Comparison of ENCODE assay signal across 8 cellular contexts in the genomic region with DNA sequence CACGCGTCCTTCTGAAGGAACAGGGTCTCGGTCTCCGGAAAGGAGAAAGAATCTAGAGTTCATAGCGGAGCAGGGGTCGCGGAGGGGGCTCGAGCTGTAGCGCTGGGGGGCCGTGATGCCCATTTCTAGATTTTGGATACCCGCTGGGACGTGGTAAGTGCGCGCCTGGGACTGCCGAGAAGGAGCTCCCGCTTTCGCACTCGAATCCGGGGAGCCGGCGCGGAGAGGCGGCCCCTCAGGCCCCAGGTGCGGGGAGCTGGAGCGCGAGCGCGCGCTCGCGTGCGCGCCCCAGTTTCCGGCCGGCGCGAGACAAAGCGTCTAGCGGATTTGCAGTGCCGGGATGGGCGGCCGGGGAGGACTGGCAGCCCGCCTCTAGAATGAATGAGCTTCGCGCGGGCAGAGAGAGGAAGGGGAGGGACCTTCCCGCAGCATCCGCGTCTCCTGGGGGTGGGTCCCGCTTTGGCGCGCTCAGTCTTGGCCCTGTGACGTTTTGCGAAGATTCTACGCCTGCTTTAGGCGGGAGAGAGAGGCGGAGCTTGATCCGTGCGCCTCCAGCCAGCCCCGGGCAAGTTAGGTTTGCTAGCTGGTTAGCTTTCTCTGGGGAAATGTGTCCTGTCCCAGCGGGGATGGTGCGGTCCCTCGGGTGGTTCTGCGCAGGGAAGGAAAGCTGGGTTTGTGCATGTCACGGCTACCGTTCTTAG. TPM values are rescaled to one million over a fixed set of nuclear protein-coding genes. Genes with fewer than 3 reads are reported as not detected.
DNase-seq lines count a peak whose midpoint lies in the region; ATAC-seq and TF ChIP-seq lines count a peak whose summit lies in the region.

No MANE protein-coding gene starts in this region.

- H3K4me1 ChIP-seq in SK-N-SH (ENCODE audit: control insufficient read depth in 1 of 2, insufficient read depth in 2 of 2, low read depth in 1 of 2, low read length in 1 of 2) (peaks cover 4% of the 10 kb centered on the region in 2 experiments; a peak in 3 of 4 replicates), thymus (ENCODE audit: control insufficient read depth, insufficient read depth, low read length) (no peaks in the 10 kb centered on the region)

- peaks cover 61% of the 10 kb centered on the region for H3K79me2 ChIP-seq in SK-N-SH (ENCODE audit: insufficient read depth)

- peak overlapping the region; percentile 78 for H3K4me3 ChIP-seq in GM08714 (ENCODE audit: low read length)
- peak overlapping the region; percentile 80 to 83 for H3K4me3 ChIP-seq in SK-N-SH (ENCODE audit: low read depth in 2 of 2, low read length in 1 of 2)
- peak overlapping the region; percentile 64 for H3K4me3 ChIP-seq in thymus (ENCODE audit: low read length)

- H3K27me3 ChIP-seq in SK-N-SH (ENCODE audit: insufficient read depth), result no peaks in the 10 kb centered on the region
- no peaks in the 10 kb centered on the region for H3K27me3 ChIP-seq in thymus (ENCODE audit: control insufficient read depth, insufficient read depth)

- DNase-seq in NCI-H1048 (lab: John Stamatoyannopoulos, UW), result peak; percentile 88
- DNase-seq in SK-N-SH, result peak; percentile 86
- DNase-seq in activated naive CD4-positive, alpha-beta T cell treated with anti-CD3 and anti-CD28 coated beads, Interleukin-2, amount 50 U/mL, for 72 hours (ENCODE audit: low spot score in 2 of 2), result peak; percentile 93 to 95
- DNase-seq in glutamatergic neuron, result peak; percentile 92
- peak; percentile 93 for DNase-seq in osteocyte (ENCODE audit: extremely low spot score, unreplicated experiment)

- H3K27ac ChIP-seq in SK-N-SH (ENCODE audit: low read depth in 2 of 2, low read length in 1 of 2) (peak overlapping the region; percentile 90 to 94), thymus (ENCODE audit: low read depth) (peak overlapping the region; percentile 92)

- H3K9me2 ChIP-seq in SK-N-SH, result no peaks in the 10 kb centered on the region

- peaks cover 31 to 33% of the 10 kb centered on the region in 2 donors for H3K36me3 Mint-ChIP-seq in activated naive CD4-positive, alpha-beta T cell treated with anti-CD3 and anti-CD28 coated beads, Interleukin-2, amount 50 U/mL, for 72 hours
- H3K36me3 Mint-ChIP-seq in glutamatergic neuron (ENCODE audit: unreplicated experiment) (no peaks in the 10 kb centered on the region), osteocyte (ENCODE audit: unreplicated experiment) (no peaks in the 10 kb centered on the region)

- no peak for TF ChIP-seq CTCF in SK-N-SH (IDR thresholded peaks at IDR 0.05)
- TF ChIP-seq CTCF in glutamatergic neuron (IDR thresholded peaks at IDR 0.05; ENCODE audit: partially characterized antibody, unreplicated experiment), result no peak
- TF ChIP-seq CTCF in osteocyte (IDR thresholded peaks at IDR 0.05), result no peak

- CTCF ChIA-PET in SK-N-SH (lab: Yijun Ruan, JAX), result interaction anchor here (0.7 to 8.8 kb wide), 12 partner anchors 8 to 715 kb away, joined by 3 to 172 read pairs (median 4); a partner anchor contains a TSS

- peaks cover 34% of the 10 kb centered on the region; the same call in 1 of the 2 replicates for H4K20me1 ChIP-seq in SK-N-SH (ENCODE audit: insufficient read depth)

- H3F3A ChIP-seq in SK-N-SH (replicated peaks; ENCODE audit: insufficient read depth), result peaks cover 19% of the 10 kb centered on the region

- peak; percentile 62 for ATAC-seq in HG02588 (IDR thresholded peaks at IDR 0.05; ENCODE audit: unreplicated experiment)
- ATAC-seq in activated naive CD4-positive, alpha-beta T cell treated with anti-CD3 and anti-CD28 coated beads, Interleukin-2, amount 50 U/mL, for 72 hours, result peak; percentile 78 to 80

- peaks cover 10% of the 10 kb centered on the region for H3K4me1 Mint-ChIP-seq in glutamatergic neuron (ENCODE audit: low read depth, unreplicated experiment)
- peaks cover 35% of the 10 kb centered on the region for H3K4me1 Mint-ChIP-seq in osteocyte (ENCODE audit: unreplicated experiment)

- peak overlapping the region; percentile 85 for H2AFZ ChIP-seq in SK-N-SH (ENCODE audit: low read depth)

- WGBS in SK-N-SH (ENCODE audit: low lambda C conversion rate), result 0% methylated on average over 4 of the region's 66 CpGs
- under 1% methylated on average over 66 of the region's 66 CpGs for WGBS in thymus

- no peaks in the 10 kb centered on the region for H3K9me3 Mint-ChIP-seq in activated naive CD4-positive, alpha-beta T cell treated with anti-CD3 and anti-CD28 coated beads, Interleukin-2, amount 50 U/mL, for 72 hours
- H3K9me3 Mint-ChIP-seq in glutamatergic neuron (ENCODE audit: unreplicated experiment) (peaks cover 12% of the 10 kb centered on the region), osteocyte (ENCODE audit: unreplicated experiment) (no peaks in the 10 kb centered on the region)

- H3K4me2 ChIP-seq in SK-N-SH, result peak overlapping the region; percentile 83

- H3K9me3 ChIP-seq in SK-N-SH (no peaks in the 10 kb centered on the region), thymus (ENCODE audit: control insufficient read depth) (no peaks in the 10 kb centered on the region)

- no peaks in the 10 kb centered on the region for H3K36me3 ChIP-seq in SK-N-SH (replicated peaks in 1 of 2; ENCODE audit: control insufficient read depth in 1 of 2, insufficient read depth in 2 of 2, low read length in 1 of 2)
- peaks cover 3% of the 10 kb centered on the region for H3K36me3 ChIP-seq in thymus (ENCODE audit: control insufficient read depth, insufficient read depth)

- TF ChIP-seq RAD21 in SK-N-SH (IDR thresholded peaks at IDR 0.05; ENCODE audit: low read length), result no peak

- POLR2A ChIA-PET in SK-N-SH (lab: Yijun Ruan, JAX), result interaction anchor here (0.5 to 2.4 kb wide), 8 partner anchors 9 to 1178 kb away, joined by 3 to 34 read pairs (median 4); a partner anchor contains a TSS

- TF ChIP-seq EP300 in SK-N-SH (IDR thresholded peaks at IDR 0.05; ENCODE audit: borderline replicate concordance in 1 of 2, low read depth in 1 of 2, low read length in 1 of 2), result no peak

- peak overlapping the region; percentile 97 to 99 for H3K27ac Mint-ChIP-seq in activated naive CD4-positive, alpha-beta T cell treated with anti-CD3 and anti-CD28 coated beads, Interleukin-2, amount 50 U/mL, for 72 hours
- H3K27ac Mint-ChIP-seq in glutamatergic neuron (ENCODE audit: unreplicated experiment) (peak overlapping the region; percentile 96), osteocyte (ENCODE audit: unreplicated experiment) (peak overlapping the region; percentile 92)

- H3K4me3 Mint-ChIP-seq in glutamatergic neuron (ENCODE audit: unreplicated experiment), result peak overlapping the region; percentile 93
- H3K4me3 Mint-ChIP-seq in osteocyte (ENCODE audit: unreplicated experiment), result peak overlapping the region; percentile 97

- peak overlapping the region; percentile 95 for H3K9ac ChIP-seq in SK-N-SH

- H3K27me3 Mint-ChIP-seq in glutamatergic neuron (ENCODE audit: unreplicated experiment) (peaks cover 13% of the 10 kb centered on the region), osteocyte (ENCODE audit: unreplicated experiment) (no peaks in the 10 kb centered on the region)

TF ChIP-seq in SK-N-SH, 30 proteins besides CTCF, POLR2A, EP300 and RAD21 (continues in another document):
- peak; percentile 78 for TF ChIP-seq MXI1 (IDR thresholded peaks at IDR 0.05; ENCODE audit: low read depth, low read length)
- TF ChIP-seq, protein P1, sequence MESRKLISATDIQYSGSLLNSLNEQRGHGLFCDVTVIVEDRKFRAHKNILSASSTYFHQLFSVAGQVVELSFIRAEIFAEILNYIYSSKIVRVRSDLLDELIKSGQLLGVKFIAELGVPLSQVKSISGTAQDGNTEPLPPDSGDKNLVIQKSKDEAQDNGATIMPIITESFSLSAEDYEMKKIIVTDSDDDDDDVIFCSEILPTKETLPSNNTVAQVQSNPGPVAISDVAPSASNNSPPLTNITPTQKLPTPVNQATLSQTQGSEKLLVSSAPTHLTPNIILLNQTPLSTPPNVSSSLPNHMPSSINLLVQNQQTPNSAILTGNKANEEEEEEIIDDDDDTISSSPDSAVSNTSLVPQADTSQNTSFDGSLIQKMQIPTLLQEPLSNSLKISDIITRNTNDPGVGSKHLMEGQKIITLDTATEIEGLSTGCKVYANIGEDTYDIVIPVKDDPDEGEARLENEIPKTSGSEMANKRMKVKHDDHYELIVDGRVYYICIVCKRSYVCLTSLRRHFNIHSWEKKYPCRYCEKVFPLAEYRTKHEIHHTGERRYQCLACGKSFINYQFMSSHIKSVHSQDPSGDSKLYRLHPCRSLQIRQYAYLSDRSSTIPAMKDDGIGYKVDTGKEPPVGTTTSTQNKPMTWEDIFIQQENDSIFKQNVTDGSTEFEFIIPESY (IDR thresholded peaks at IDR 0.05; ENCODE audit: borderline replicate concordance, low read depth), result no peak
- no peak for TF ChIP-seq FOXJ3 (CRISPR knock-in tag; IDR thresholded peaks at IDR 0.05)
- TF ChIP-seq EZH2phosphoT487 (IDR thresholded peaks at IDR 0.05; ENCODE audit: borderline replicate concordance, low read depth), result no peak
- TF ChIP-seq MEF2A (IDR thresholded peaks at IDR 0.05; ENCODE audit: borderline replicate concordance, low read depth), result no peak
- no peak for TF ChIP-seq TCF12 (IDR thresholded peaks at IDR 0.05)
- TF ChIP-seq, protein P2, sequence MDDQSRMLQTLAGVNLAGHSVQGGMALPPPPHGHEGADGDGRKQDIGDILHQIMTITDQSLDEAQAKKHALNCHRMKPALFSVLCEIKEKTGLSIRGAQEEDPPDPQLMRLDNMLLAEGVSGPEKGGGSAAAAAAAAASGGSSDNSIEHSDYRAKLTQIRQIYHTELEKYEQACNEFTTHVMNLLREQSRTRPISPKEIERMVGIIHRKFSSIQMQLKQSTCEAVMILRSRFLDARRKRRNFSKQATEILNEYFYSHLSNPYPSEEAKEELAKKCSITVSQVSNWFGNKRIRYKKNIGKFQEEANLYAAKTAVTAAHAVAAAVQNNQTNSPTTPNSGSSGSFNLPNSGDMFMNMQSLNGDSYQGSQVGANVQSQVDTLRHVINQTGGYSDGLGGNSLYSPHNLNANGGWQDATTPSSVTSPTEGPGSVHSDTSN (IDR thresholded peaks at IDR 0.05), result peak; percentile 85
- TF ChIP-seq, protein P3, sequence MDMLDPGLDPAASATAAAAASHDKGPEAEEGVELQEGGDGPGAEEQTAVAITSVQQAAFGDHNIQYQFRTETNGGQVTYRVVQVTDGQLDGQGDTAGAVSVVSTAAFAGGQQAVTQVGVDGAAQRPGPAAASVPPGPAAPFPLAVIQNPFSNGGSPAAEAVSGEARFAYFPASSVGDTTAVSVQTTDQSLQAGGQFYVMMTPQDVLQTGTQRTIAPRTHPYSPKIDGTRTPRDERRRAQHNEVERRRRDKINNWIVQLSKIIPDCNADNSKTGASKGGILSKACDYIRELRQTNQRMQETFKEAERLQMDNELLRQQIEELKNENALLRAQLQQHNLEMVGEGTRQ (IDR thresholded peaks at IDR 0.05; ENCODE audit: borderline replicate concordance, low read depth, low read length), result no peak
- TF ChIP-seq SMC3 (IDR thresholded peaks at IDR 0.05; ENCODE audit: low read depth, low read length), result no peak

RNA-seq across cellular contexts. Expression of a gene that starts 1.2 kb away (rescaled TPM):
- 20.8 and 34.9 TPM in 2 replicates for polyA plus RNA-seq in SK-N-SH (2012; rRNA removed)
- 41.9 and 46.1 TPM in 2 replicates for polyA plus RNA-seq in SK-N-SH (2012; cell fraction: cytosol; rRNA removed)
- 25.2 and 28.3 TPM in 2 replicates for polyA plus RNA-seq in SK-N-SH (2012; cell fraction: nucleus; rRNA removed)
- 100 to 1,000 TPM; 187 to 307 TPM for total RNA-seq in activated naive CD4-positive, alpha-beta T cell treated with anti-CD3 and anti-CD28 coated beads, Interleukin-2, amount 50 U/mL, for 72 hours
- 94.3 TPM for total RNA-seq in glutamatergic neuron (ENCODE audit: unreplicated experiment)
- 20.6 and 22.3 TPM in 2 replicates for total RNA-seq in osteocyte
- polyA plus RNA-seq in thymus, result 27.2 TPM

Comparison
In these comparisons a context has a peak if more than half of its experiments do, and no peak if none do; other contexts are left out.
1. Peak in every context shown above with its lines: DNase-seq, ATAC-seq, H3K4me3 ChIP-seq and H3K27ac ChIP-seq.